In the genomic region with DNA sequence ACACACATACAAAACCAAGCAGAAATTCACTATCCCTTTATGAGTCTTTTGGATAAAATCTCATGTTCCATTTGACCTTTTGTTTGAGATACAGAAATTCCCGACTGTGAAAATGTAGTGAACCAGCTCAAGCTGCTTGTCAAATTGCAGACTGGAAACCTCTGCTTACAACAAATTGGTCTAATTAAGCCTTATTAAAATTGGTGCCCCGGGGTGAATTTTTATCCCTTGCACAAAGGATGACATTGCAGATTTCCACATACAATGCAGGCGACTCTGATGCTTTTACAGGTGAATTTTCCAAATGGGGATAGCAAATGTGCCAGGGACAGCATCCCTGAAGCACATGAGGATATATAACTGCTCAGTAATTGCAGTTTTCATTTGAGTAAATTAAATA, we compare ENCODE assay signal across 13 cellular contexts.
DNase-seq lines count a peak whose midpoint lies in the region; ATAC-seq and TF ChIP-seq lines count a peak whose summit lies in the region.
"Had no signal": no experiment of that assay in that cellular context is flagged by ENCODE, and none has a peak within 500 bp of the region (broad histone marks: within the 10 kb centered on the region; RNA-seq: fewer than 3 reads in every experiment).

No MANE protein-coding gene starts in this region.

- no peaks in the 10 kb centered on the region for H3K9me3 ChIP-seq in SK-N-SH
- H3K9me3 ChIP-seq: BLaER1 had no signal

- no peaks in the 10 kb centered on the region for H3K9me3 Mint-ChIP-seq in HFFc6

- TF ChIP-seq RAD21 in SK-N-SH (IDR thresholded peaks at IDR 0.05; ENCODE audit: low read length): no peak

- no peak overlapping the region for H3K4me3 ChIP-seq in SK-N-SH (ENCODE audit: low read depth in 2 of 2, low read length in 1 of 2)
- H3K4me3 ChIP-seq: BLaER1 had no signal

- peaks cover 52% of the 10 kb centered on the region for H3K4me1 Mint-ChIP-seq in HFFc6 (ENCODE audit: low read depth)
- H3K4me1 Mint-ChIP-seq: T-helper 17 cell had no signal

- no peak for ATAC-seq in SK-N-SH treated with all-trans-retinoic acid at 6 μM for 48 hours
- no peak for ATAC-seq in HG02852 (IDR thresholded peaks at IDR 0.05; ENCODE audit: unreplicated experiment)
- no peak for ATAC-seq in HG02678 (IDR thresholded peaks at IDR 0.05; ENCODE audit: unreplicated experiment)
- ATAC-seq: T-helper 17 cell had no signal

- H3K79me2 ChIP-seq in SK-N-SH (ENCODE audit: insufficient read depth): no peaks in the 10 kb centered on the region

- H3K4me3 Mint-ChIP-seq in HFFc6: no peak overlapping the region
- H3K4me3 Mint-ChIP-seq: CD4-positive, alpha-beta memory T cell; T-helper 17 cell had no signal

- no peaks in the 10 kb centered on the region for H3K36me3 ChIP-seq in SK-N-SH (replicated peaks in 1 of 2; ENCODE audit: control insufficient read depth in 1 of 2, insufficient read depth in 2 of 2, low read length in 1 of 2)
- H3K36me3 ChIP-seq: BLaER1 had no signal

- no peak for TF ChIP-seq EP300 in SK-N-SH (IDR thresholded peaks at IDR 0.05; ENCODE audit: borderline replicate concordance in 1 of 2, low read depth in 1 of 2, low read length in 1 of 2)

- peak overlapping the region; percentile 23; the same call in 1 of the 2 replicates for H3K4me2 ChIP-seq in SK-N-SH
- H3K4me2 ChIP-seq: BLaER1 had no signal

- CTCF ChIA-PET in SK-N-SH (lab: Yijun Ruan, JAX): interaction anchor here (4.0 kb wide), 1 partner anchor 29 kb away, joined by 15 read pairs; no protein-coding TSS in a partner anchor

- DNase-seq in SK-N-SH: no peak
- DNase-seq in NCI-H146 (lab: John Stamatoyannopoulos, UW): peak; percentile 81
- DNase-seq in NCI-H748 (lab: John Stamatoyannopoulos, UW; ENCODE audit: unreplicated experiment): peak; percentile 84
- no peak for DNase-seq in HFFc6
- DNase-seq: CD4-positive, alpha-beta memory T cell; NCI-H187; NCI-H2171 treated with DMSO at 0.1 percent for 48 hours; NCI-H510A; T-helper 17 cell had no signal

- H3K9ac ChIP-seq in SK-N-SH: 0 out of 2 replicates have a peak overlapping the region, but pooled peaks have one; percentile 1
- H3K9ac ChIP-seq: BLaER1 had no signal

- H3K27me3 Mint-ChIP-seq in HFFc6 (ENCODE audit: insufficient read depth): no peaks in the 10 kb centered on the region; the same call in 1 of the 2 replicates
- H3K27me3 Mint-ChIP-seq: T-helper 17 cell had no signal

- WGBS in SK-N-SH (ENCODE audit: low lambda C conversion rate): 41% methylated on average over 3 of the region's 3 CpGs

- H4K20me1 ChIP-seq in SK-N-SH (ENCODE audit: insufficient read depth): no peaks in the 10 kb centered on the region
- H4K20me1 ChIP-seq: BLaER1 had no signal

- peak overlapping the region in 1 of 2 experiments; percentile 55; a peak in 2 of 4 replicates for H3K27ac ChIP-seq in SK-N-SH (ENCODE audit: low read depth in 2 of 2, low read length in 1 of 2)
- H3K27ac ChIP-seq: BLaER1 had no signal

- peaks cover 27% of the 10 kb centered on the region for H3F3A ChIP-seq in SK-N-SH (replicated peaks; ENCODE audit: insufficient read depth)

- no peaks in the 10 kb centered on the region for H3K27me3 ChIP-seq in SK-N-SH (ENCODE audit: insufficient read depth)
- H3K27me3 ChIP-seq: BLaER1 had no signal

- no peak overlapping the region for H3K27ac Mint-ChIP-seq in HFFc6
- H3K27ac Mint-ChIP-seq: CD4-positive, alpha-beta memory T cell; T-helper 17 cell had no signal

- peaks cover 0 to 31% of the 10 kb centered on the region in 2 experiments; a peak in 1 of 4 replicates for H3K4me1 ChIP-seq in SK-N-SH (ENCODE audit: control insufficient read depth in 1 of 2, insufficient read depth in 2 of 2, low read depth in 1 of 2, low read length in 1 of 2)
- H3K4me1 ChIP-seq: BLaER1 had no signal

- no peak overlapping the region for H2AFZ ChIP-seq in SK-N-SH (ENCODE audit: low read depth)

- POLR2A ChIA-PET in SK-N-SH (lab: Yijun Ruan, JAX): no interaction called here

- TF ChIP-seq CTCF in SK-N-SH (IDR thresholded peaks at IDR 0.05): no peak
- TF ChIP-seq CTCF in HFFc6 (IDR thresholded peaks at IDR 0.05): no peak

- H3K9me2 ChIP-seq in SK-N-SH: no peaks in the 10 kb centered on the region

- no peaks in the 10 kb centered on the region for H3K36me3 Mint-ChIP-seq in HFFc6 (ENCODE audit: low read depth)
- H3K36me3 Mint-ChIP-seq: CD4-positive, alpha-beta memory T cell had no signal

TF ChIP-seq in SK-N-SH, 30 proteins besides CTCF, POLR2A, EP300 and RAD21:
- no peak for TF ChIP-seq GABPA (IDR thresholded peaks at IDR 0.05; ENCODE audit: low read depth)
- TF ChIP-seq POLR2AphosphoS5 (IDR thresholded peaks at IDR 0.05; ENCODE audit: low read depth, low read length): no peak
- TF ChIP-seq MXI1 (IDR thresholded peaks at IDR 0.05; ENCODE audit: low read depth, low read length): no peak
- no peak for TF ChIP-seq JUND (IDR thresholded peaks at IDR 0.05)
- TF ChIP-seq CHD2 (IDR thresholded peaks at IDR 0.05; ENCODE audit: low read length, partially characterized antibody): no peak
- TF ChIP-seq MAX (IDR thresholded peaks at IDR 0.05; ENCODE audit: low read depth): no peak

TF ChIP-seq in SK-N-SH treated with all-trans-retinoic acid at 6 μM for 48 hours, 23 proteins besides CTCF, POLR2A, EP300 and RAD21:
- TF ChIP-seq ZC3H10 (CRISPR knock-in tag; IDR thresholded peaks at IDR 0.05): no peak
TF ChIP-seq in SK-N-SH treated with all-trans-retinoic acid at 6 μM for 48 hours: peak in this region for 0.

Comparison
In these comparisons a context has a peak if more than half of its experiments do, and no peak if none do; other contexts are left out.
1. DNase-seq: peak in NCI-H146 (single experiment) and NCI-H748 (single experiment); none in SK-N-SH (single experiment) and HFFc6 (single experiment).